ENCODE assay signal across 26 cellular contexts in genomic region chr9:107105784-107106183, GRCh38.
"Had no signal": no experiment of that assay in that cellular context is flagged by ENCODE, and none has a peak within 500 bp of the region (broad histone marks: within the 10 kb centered on the region; RNA-seq: fewer than 3 reads in every experiment).

No MANE protein-coding gene starts in this region.

- H3K4me1 Mint-ChIP-seq: activated CD4-positive, alpha-beta T cell treated with anti-CD3 and anti-CD28 coated beads for 36 hours; activated CD8-positive, alpha-beta memory T cell treated with anti-CD3 and anti-CD28 coated beads, Interleukin-2, amount 10 ng/mL, durations not matched to agents 7 days and 5 days; stimulated activated effector memory CD8-positive, alpha-beta T cell treated with anti-CD3 and anti-CD28 coated beads, Interleukin-12 subunit alpha, Interleukin-12 subunit beta, amount 100 ng/mL, for 72 hours had no signal

- DNase-seq: activated CD4-positive, alpha-beta T cell treated with anti-CD3 and anti-CD28 coated beads for 36 hours; activated CD4-positive, CD25-positive, alpha-beta regulatory T cell; activated CD8-positive, alpha-beta memory T cell treated with anti-CD3 and anti-CD28 coated beads, Interleukin-2, amount 10 ng/mL, durations not matched to agents 7 days and 5 days; activated CD8-positive, alpha-beta T cell treated with anti-CD3 and anti-CD28 coated beads, Interleukin-2, amount 10 ng/mL, durations not matched to agents 7 days and 5 days; activated naive CD4-positive, alpha-beta T cell treated with Interleukin-2 at 50 U/mL for 16 hours; activated T-cell treated with anti-CD3 and anti-CD28 coated beads, Interleukin-2, amount 50 U/mL, for 72 hours; anterior cingulate cortex; colonic mucosa; dorsolateral prefrontal cortex; effector memory CD4-positive, alpha-beta T cell; gastrocnemius medialis; glutamatergic neuron; left ventricle myocardium inferior; mesendoderm; nephron progenitor cell; ovary; retina; stimulated activated CD4-positive, alpha-beta T cell treated with anti-CD3 and anti-CD28 coated beads, Interleukin-4, amount 100 ng/mL, for 24 hours; uterus had no signal

- H3K27ac Mint-ChIP-seq: activated CD4-positive, alpha-beta T cell treated with anti-CD3 and anti-CD28 coated beads for 36 hours; activated CD8-positive, alpha-beta memory T cell treated with anti-CD3 and anti-CD28 coated beads, Interleukin-2, amount 10 ng/mL, durations not matched to agents 7 days and 5 days; activated CD8-positive, alpha-beta T cell treated with anti-CD3 and anti-CD28 coated beads, Interleukin-2, amount 10 ng/mL, durations not matched to agents 7 days and 5 days; activated naive CD8-positive, alpha-beta T cell; activated T-cell treated with anti-CD3 and anti-CD28 coated beads, Interleukin-2, amount 50 U/mL, for 72 hours; nephron progenitor cell; progenitor cell of endocrine pancreas; stimulated activated effector memory CD8-positive, alpha-beta T cell treated with anti-CD3 and anti-CD28 coated beads, Interleukin-12 subunit alpha, Interleukin-12 subunit beta, amount 100 ng/mL, for 72 hours; stimulated activated naive CD8-positive, alpha-beta T cell treated with anti-CD3 and anti-CD28 coated beads, Interleukin-15, Interleukin-2, amounts not matched to agents 100 ng/mL and 50 ng/mL, for 24 hours; T-helper 2 cell treated with Interferon-gamma antibody and Interleukin-4, amounts not matched to agents 5 μg/mL and 100 μg/mL, for 36 hours; type B pancreatic cell had no signal

- H3K9me3 Mint-ChIP-seq: activated T-cell treated with anti-CD3 and anti-CD28 coated beads, Interleukin-2, amount 50 U/mL, for 72 hours; nephron progenitor cell; stimulated activated effector memory CD8-positive, alpha-beta T cell treated with anti-CD3 and anti-CD28 coated beads, Interleukin-12 subunit alpha, Interleukin-12 subunit beta, amount 100 ng/mL, for 72 hours; stimulated activated naive CD8-positive, alpha-beta T cell treated with anti-CD3 and anti-CD28 coated beads, Interleukin-15, Interleukin-2, amounts not matched to agents 100 ng/mL and 50 ng/mL, for 24 hours; T-helper 2 cell treated with Interferon-gamma antibody and Interleukin-4, amounts not matched to agents 5 μg/mL and 100 μg/mL, for 36 hours had no signal

- H3K4me3 Mint-ChIP-seq: activated CD4-positive, alpha-beta T cell treated with anti-CD3 and anti-CD28 coated beads for 36 hours; activated CD8-positive, alpha-beta memory T cell treated with anti-CD3 and anti-CD28 coated beads, Interleukin-2, amount 10 ng/mL, durations not matched to agents 7 days and 5 days; activated CD8-positive, alpha-beta T cell treated with anti-CD3 and anti-CD28 coated beads, Interleukin-2, amount 10 ng/mL, durations not matched to agents 7 days and 5 days; activated naive CD8-positive, alpha-beta T cell; activated T-cell treated with anti-CD3 and anti-CD28 coated beads, Interleukin-2, amount 50 U/mL, for 72 hours; nephron progenitor cell; stimulated activated effector memory CD8-positive, alpha-beta T cell treated with anti-CD3 and anti-CD28 coated beads, Interleukin-12 subunit alpha, Interleukin-12 subunit beta, amount 100 ng/mL, for 72 hours; stimulated activated naive CD8-positive, alpha-beta T cell treated with anti-CD3 and anti-CD28 coated beads, Interleukin-15, Interleukin-2, amounts not matched to agents 100 ng/mL and 50 ng/mL, for 24 hours; T-helper 2 cell treated with Interferon-gamma antibody and Interleukin-4, amounts not matched to agents 5 μg/mL and 100 μg/mL, for 36 hours; type B pancreatic cell had no signal

- ATAC-seq: activated CD4-positive, alpha-beta T cell treated with anti-CD3 and anti-CD28 coated beads for 36 hours; activated CD8-positive, alpha-beta memory T cell treated with anti-CD3 and anti-CD28 coated beads, Interleukin-2, amount 10 ng/mL, durations not matched to agents 7 days and 5 days; activated CD8-positive, alpha-beta T cell treated with anti-CD3 and anti-CD28 coated beads, Interleukin-2, amount 10 ng/mL, durations not matched to agents 7 days and 5 days; activated T-cell treated with anti-CD3 and anti-CD28 coated beads, Interleukin-2, amount 50 U/mL, for 72 hours; gastrocnemius medialis; sciatic nerve; stimulated activated effector memory CD8-positive, alpha-beta T cell treated with anti-CD3 and anti-CD28 coated beads, Interleukin-12 subunit alpha, Interleukin-12 subunit beta, amount 100 ng/mL, for 72 hours had no signal

- H3K36me3 Mint-ChIP-seq: activated CD8-positive, alpha-beta memory T cell treated with anti-CD3 and anti-CD28 coated beads, Interleukin-2, amount 10 ng/mL, durations not matched to agents 7 days and 5 days; activated naive CD8-positive, alpha-beta T cell; stimulated activated effector memory CD8-positive, alpha-beta T cell treated with anti-CD3 and anti-CD28 coated beads, Interleukin-12 subunit alpha, Interleukin-12 subunit beta, amount 100 ng/mL, for 72 hours; type B pancreatic cell had no signal

- H3K27me3 Mint-ChIP-seq: activated CD8-positive, alpha-beta memory T cell treated with anti-CD3 and anti-CD28 coated beads, Interleukin-2, amount 10 ng/mL, durations not matched to agents 7 days and 5 days; activated naive CD8-positive, alpha-beta T cell had no signal
